12 cellular contexts compared by ENCODE assay signal in the genomic region with DNA sequence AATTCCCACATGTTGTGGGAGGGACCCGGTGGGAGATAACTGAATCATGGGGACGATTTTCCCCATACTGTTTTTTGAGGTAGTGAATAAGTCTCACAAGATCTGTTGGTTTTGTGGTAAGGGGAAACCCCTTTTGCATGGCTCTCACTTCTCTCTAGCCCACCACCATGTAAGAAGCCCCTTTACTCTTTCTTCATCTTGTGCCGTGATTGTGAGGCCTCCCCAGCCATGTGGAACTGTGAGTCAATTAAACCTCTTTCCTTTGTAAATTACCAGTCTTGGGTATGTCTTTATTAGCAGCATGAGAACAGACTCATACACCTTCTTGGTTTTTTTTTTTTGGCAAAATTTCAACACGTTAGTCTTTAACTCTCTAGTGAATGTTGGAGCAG. TPM values are rescaled to one million over a fixed set of nuclear protein-coding genes. Genes with fewer than 3 reads are reported as not detected.
DNase-seq lines count a peak whose midpoint lies in the region; ATAC-seq and TF ChIP-seq lines count a peak whose summit lies in the region.
"Had no signal": no experiment of that assay in that cellular context is flagged by ENCODE, and none has a peak within 500 bp of the region (broad histone marks: within the 10 kb centered on the region; RNA-seq: fewer than 3 reads in every experiment).

No MANE protein-coding gene starts in this region.

- H3K27me3 Mint-ChIP-seq in activated CD8-positive, alpha-beta T cell treated with anti-CD3 and anti-CD28 coated beads for 36 hours, result no peaks in the 10 kb centered on the region
- no peaks in the 10 kb centered on the region for H3K27me3 Mint-ChIP-seq in activated CD8-positive, alpha-beta T cell treated with anti-CD3 and anti-CD28 coated beads, Interleukin-2, amount 10 ng/mL, durations not matched to agents 7 days and 5 days (ENCODE audit: low read depth)
- H3K27me3 Mint-ChIP-seq in activated B cell treated with CpG ODN at 0.5 μM for 24 hours, result no peaks in the 10 kb centered on the region
- no peaks in the 10 kb centered on the region for H3K27me3 Mint-ChIP-seq in stimulated activated naive CD8-positive, alpha-beta T cell treated with anti-CD3 and anti-CD28 coated beads, Interleukin-15, Interleukin-2, amounts not matched to agents 100 ng/mL and 50 ng/mL, for 24 hours

- POLR2A ChIA-PET in activated CD8-positive, alpha-beta T cell treated with anti-CD3 and anti-CD28 coated beads for 36 hours (lab: Charles Lee), result interaction anchor here (1.1 kb wide), 1 partner anchor 65 kb away, joined by 3 read pairs; no protein-coding TSS in a partner anchor
- POLR2A ChIA-PET in activated CD8-positive, alpha-beta T cell treated with anti-CD3 and anti-CD28 coated beads, Interleukin-2, amount 10 ng/mL, durations not matched to agents 7 days and 5 days (lab: Charles Lee), result no interaction called here
- POLR2A ChIA-PET in activated B cell treated with CpG ODN at 0.5 μM for 24 hours (lab: Charles Lee), result interaction anchor here (0.6 to 5.7 kb wide), 10 partner anchors 17 to 589 kb away, joined by 3 to 55 read pairs (median 4); a partner anchor contains a TSS

- CTCF ChIA-PET in activated CD8-positive, alpha-beta T cell treated with anti-CD3 and anti-CD28 coated beads for 36 hours (lab: Charles Lee), result no interaction called here
- CTCF ChIA-PET in activated CD8-positive, alpha-beta T cell treated with anti-CD3 and anti-CD28 coated beads, Interleukin-2, amount 10 ng/mL, durations not matched to agents 7 days and 5 days (lab: Charles Lee), result interaction anchor here (1.5 kb wide), 1 partner anchor 17 kb away, joined by 4 read pairs; no protein-coding TSS in a partner anchor
- CTCF ChIA-PET in activated B cell treated with CpG ODN at 0.5 μM for 24 hours (lab: Charles Lee), result interaction anchor here (1.5 kb wide), 1 partner anchor 65 kb away, joined by 3 read pairs; no protein-coding TSS in a partner anchor

- peak; percentile 28 for ATAC-seq in activated CD8-positive, alpha-beta T cell treated with anti-CD3 and anti-CD28 coated beads for 36 hours
- no peak for ATAC-seq in activated CD8-positive, alpha-beta T cell treated with anti-CD3 and anti-CD28 coated beads, Interleukin-2, amount 10 ng/mL, durations not matched to agents 7 days and 5 days
- ATAC-seq in HG02852 (IDR thresholded peaks at IDR 0.05; ENCODE audit: unreplicated experiment) (peak; percentile 43), activated B cell treated with CpG ODN at 0.5 μM for 24 hours (ENCODE audit: low read depth) (peak; percentile 76)

- H3K4me1 Mint-ChIP-seq in activated CD8-positive, alpha-beta T cell treated with anti-CD3 and anti-CD28 coated beads for 36 hours (ENCODE audit: low read depth), result peaks cover 61% of the 10 kb centered on the region
- H3K4me1 Mint-ChIP-seq in activated CD8-positive, alpha-beta T cell treated with anti-CD3 and anti-CD28 coated beads, Interleukin-2, amount 10 ng/mL, durations not matched to agents 7 days and 5 days (ENCODE audit: low read depth), result peaks cover 36% of the 10 kb centered on the region
- peaks cover 79% of the 10 kb centered on the region for H3K4me1 Mint-ChIP-seq in activated B cell treated with CpG ODN at 0.5 μM for 24 hours
- H3K4me1 Mint-ChIP-seq in stimulated activated naive CD8-positive, alpha-beta T cell treated with anti-CD3 and anti-CD28 coated beads, Interleukin-15, Interleukin-2, amounts not matched to agents 100 ng/mL and 50 ng/mL, for 24 hours (ENCODE audit: low read depth), result peaks cover 79% of the 10 kb centered on the region

- DNase-seq in activated CD8-positive, alpha-beta T cell treated with anti-CD3 and anti-CD28 coated beads for 36 hours, result no peak
- DNase-seq in activated CD8-positive, alpha-beta T cell treated with anti-CD3 and anti-CD28 coated beads, Interleukin-2, amount 10 ng/mL, durations not matched to agents 7 days and 5 days, result no peak
- no peak for DNase-seq in activated B cell treated with CpG ODN at 0.5 μM for 24 hours
- no peak for DNase-seq in T-helper 1 cell
- DNase-seq in amniotic stem cell (lab: John Stamatoyannopoulos, UW), result no peak
- DNase-seq in NK-92 treated with Interleukin-12 subunit alpha and Interleukin-12 subunit beta, amount 100 ng/mL, for 24 hours (lab: John Stamatoyannopoulos, UW), result no peak
- DNase-seq: 8988T; NCI-H524; stimulated activated CD4-positive, alpha-beta T cell treated with anti-CD3 and anti-CD28 coated beads, Interleukin-1b, Interleukin-23, amount 100 ng/mL, for 48 hours had no signal

- peaks cover 43% of the 10 kb centered on the region for H3K36me3 Mint-ChIP-seq in activated CD8-positive, alpha-beta T cell treated with anti-CD3 and anti-CD28 coated beads for 36 hours (ENCODE audit: low read depth)
- peaks cover 50% of the 10 kb centered on the region for H3K36me3 Mint-ChIP-seq in activated CD8-positive, alpha-beta T cell treated with anti-CD3 and anti-CD28 coated beads, Interleukin-2, amount 10 ng/mL, durations not matched to agents 7 days and 5 days (ENCODE audit: low read depth)
- peaks cover 54% of the 10 kb centered on the region for H3K36me3 Mint-ChIP-seq in activated B cell treated with CpG ODN at 0.5 μM for 24 hours (ENCODE audit: low read depth)
- H3K36me3 Mint-ChIP-seq in stimulated activated naive CD8-positive, alpha-beta T cell treated with anti-CD3 and anti-CD28 coated beads, Interleukin-15, Interleukin-2, amounts not matched to agents 100 ng/mL and 50 ng/mL, for 24 hours (ENCODE audit: low read depth), result peaks cover 52% of the 10 kb centered on the region

- H3K9me3 Mint-ChIP-seq in activated CD8-positive, alpha-beta T cell treated with anti-CD3 and anti-CD28 coated beads for 36 hours, result peaks cover 6% of the 10 kb centered on the region
- peaks cover 8% of the 10 kb centered on the region for H3K9me3 Mint-ChIP-seq in activated CD8-positive, alpha-beta T cell treated with anti-CD3 and anti-CD28 coated beads, Interleukin-2, amount 10 ng/mL, durations not matched to agents 7 days and 5 days (ENCODE audit: insufficient read depth)
- H3K9me3 Mint-ChIP-seq in activated B cell treated with CpG ODN at 0.5 μM for 24 hours, result peaks cover 17% of the 10 kb centered on the region
- H3K9me3 Mint-ChIP-seq in stimulated activated naive CD8-positive, alpha-beta T cell treated with anti-CD3 and anti-CD28 coated beads, Interleukin-15, Interleukin-2, amounts not matched to agents 100 ng/mL and 50 ng/mL, for 24 hours, result peaks cover 4% of the 10 kb centered on the region

- TF ChIP-seq CTCF in activated CD8-positive, alpha-beta T cell treated with anti-CD3 and anti-CD28 coated beads for 36 hours (IDR thresholded peaks at IDR 0.05), result no peak
- no peak for TF ChIP-seq CTCF in activated B cell treated with CpG ODN at 0.5 μM for 24 hours (IDR thresholded peaks at IDR 0.05)

- intact Hi-C loops in activated CD8-positive, alpha-beta T cell treated with anti-CD3 and anti-CD28 coated beads for 36 hours (cut with micrococcal nuclease), result no loop called here
- intact Hi-C loops in activated B cell treated with CpG ODN at 0.5 μM for 24 hours (cut with micrococcal nuclease), result loop anchor here (1.0 kb wide), 3 partner anchors 10 to 59 kb away; a partner anchor contains a TSS

- peak overlapping the region; percentile 65 for H3K27ac Mint-ChIP-seq in activated CD8-positive, alpha-beta T cell treated with anti-CD3 and anti-CD28 coated beads for 36 hours
- H3K27ac Mint-ChIP-seq in activated CD8-positive, alpha-beta T cell treated with anti-CD3 and anti-CD28 coated beads, Interleukin-2, amount 10 ng/mL, durations not matched to agents 7 days and 5 days, result no peak overlapping the region
- H3K27ac Mint-ChIP-seq in activated B cell treated with CpG ODN at 0.5 μM for 24 hours, result peak overlapping the region; percentile 90
- H3K27ac Mint-ChIP-seq in stimulated activated naive CD8-positive, alpha-beta T cell treated with anti-CD3 and anti-CD28 coated beads, Interleukin-15, Interleukin-2, amounts not matched to agents 100 ng/mL and 50 ng/mL, for 24 hours, result peak overlapping the region; percentile 94

- H3K4me3 Mint-ChIP-seq in activated CD8-positive, alpha-beta T cell treated with anti-CD3 and anti-CD28 coated beads for 36 hours, result no peak overlapping the region
- H3K4me3 Mint-ChIP-seq in activated CD8-positive, alpha-beta T cell treated with anti-CD3 and anti-CD28 coated beads, Interleukin-2, amount 10 ng/mL, durations not matched to agents 7 days and 5 days, result no peak overlapping the region
- H3K4me3 Mint-ChIP-seq in activated B cell treated with CpG ODN at 0.5 μM for 24 hours, result peak overlapping the region; percentile 65
- peak overlapping the region; percentile 58 for H3K4me3 Mint-ChIP-seq in stimulated activated naive CD8-positive, alpha-beta T cell treated with anti-CD3 and anti-CD28 coated beads, Interleukin-15, Interleukin-2, amounts not matched to agents 100 ng/mL and 50 ng/mL, for 24 hours
- H3K4me3 Mint-ChIP-seq: nephron had no signal

RNA-seq across cellular contexts. Expression of a gene that starts 18.1 kb away (rescaled TPM):
- 10 to 100 TPM; 33.9 to 38.9 TPM for total RNA-seq in activated CD8-positive, alpha-beta T cell treated with anti-CD3 and anti-CD28 coated beads for 36 hours
- total RNA-seq in activated CD8-positive, alpha-beta T cell treated with anti-CD3 and anti-CD28 coated beads, Interleukin-2, amount 10 ng/mL, durations not matched to agents 7 days and 5 days, result 10 to 100 TPM; 41.0 to 44.0 TPM
- total RNA-seq in activated B cell treated with CpG ODN at 0.5 μM for 24 hours, result 57.9 and 62.6 TPM in 2 replicates

RNA-seq across cellular contexts. Expression of a gene that starts 47.3 kb away (rescaled TPM):
- 100 to 1,000 TPM; 156 to 159 TPM for total RNA-seq in activated CD8-positive, alpha-beta T cell treated with anti-CD3 and anti-CD28 coated beads for 36 hours
- total RNA-seq in activated CD8-positive, alpha-beta T cell treated with anti-CD3 and anti-CD28 coated beads, Interleukin-2, amount 10 ng/mL, durations not matched to agents 7 days and 5 days, result 10 to 100 TPM; 81.7 to 84.3 TPM
- 171 and 185 TPM in 2 replicates for total RNA-seq in activated B cell treated with CpG ODN at 0.5 μM for 24 hours

Comparison
In these comparisons a context has a peak if more than half of its experiments do, and no peak if none do; other contexts are left out.
1. H3K4me3 Mint-ChIP-seq: peak in activated B cell treated with CpG ODN at 0.5 μM for 24 hours (single experiment) and stimulated activated naive CD8-positive, alpha-beta T cell treated with anti-CD3 and anti-CD28 coated beads, Interleukin-15, Interleukin-2, amounts not matched to agents 100 ng/mL and 50 ng/mL, for 24 hours (single experiment); none in activated CD8-positive, alpha-beta T cell treated with anti-CD3 and anti-CD28 coated beads for 36 hours (single experiment) and activated CD8-positive, alpha-beta T cell treated with anti-CD3 and anti-CD28 coated beads, Interleukin-2, amount 10 ng/mL, durations not matched to agents 7 days and 5 days (single experiment).